ENCODE assay signal across 9 cellular contexts in genomic region chr15:88656760-88657221, GRCh38. TPM values are rescaled to one million over a fixed set of nuclear protein-coding genes. Genes with fewer than 3 reads are reported as not detected.
DNase-seq lines count a peak whose midpoint lies in the region; ATAC-seq and TF ChIP-seq lines count a peak whose summit lies in the region.
"Had no signal": no experiment of that assay in that cellular context is flagged by ENCODE, and none has a peak within 500 bp of the region (broad histone marks: within the 10 kb centered on the region; RNA-seq: fewer than 3 reads in every experiment).

No MANE protein-coding gene starts in this region.

- TF ChIP-seq EP300 in sigmoid colon (IDR thresholded peaks at IDR 0.05) = no peak

- H3K4me3 ChIP-seq in sigmoid colon = no peak overlapping the region
- H3K4me3 ChIP-seq: A549 had no signal

- WGBS in sigmoid colon, 2 donors = 68 to 73% methylated on average over 10 of the region's 10 CpGs

- no peak overlapping the region for H3K27ac Mint-ChIP-seq in activated CD4-positive, alpha-beta T cell treated with anti-CD3 and anti-CD28 coated beads for 36 hours

- peaks cover 9% of the 10 kb centered on the region for H3K36me3 Mint-ChIP-seq in activated CD4-positive, alpha-beta T cell treated with anti-CD3 and anti-CD28 coated beads for 36 hours (ENCODE audit: low read depth)

- peaks cover 75% of the 10 kb centered on the region for H3K4me1 Mint-ChIP-seq in activated CD4-positive, alpha-beta T cell treated with anti-CD3 and anti-CD28 coated beads for 36 hours

- POLR2A ChIA-PET in activated CD4-positive, alpha-beta T cell treated with anti-CD3 and anti-CD28 coated beads for 36 hours (lab: Charles Lee) = interaction anchor here (0.6 to 0.8 kb wide), 2 partner anchors 33 to 36 kb away, joined by 4 read pairs; partner anchors contain the start of gene AEN

- no peak overlapping the region for H3K27ac ChIP-seq in sigmoid colon
- H3K27ac ChIP-seq: A549 had no signal

- no peaks in the 10 kb centered on the region for H3K9me3 ChIP-seq in sigmoid colon
- H3K9me3 ChIP-seq: A549 had no signal

- no peaks in the 10 kb centered on the region for H3K36me3 ChIP-seq in sigmoid colon

- CTCF ChIA-PET in activated CD4-positive, alpha-beta T cell treated with anti-CD3 and anti-CD28 coated beads for 36 hours (lab: Charles Lee) = interaction anchor here (0.7 to 1.3 kb wide), 7 partner anchors 18 to 222 kb away, joined by 3 to 5 read pairs (median 3); partner anchors contain the start of genes AEN and ISG20

- peak; percentile 21 for ATAC-seq in activated CD4-positive, alpha-beta T cell treated with anti-CD3 and anti-CD28 coated beads for 36 hours
- ATAC-seq in HG02571 (IDR thresholded peaks at IDR 0.05; ENCODE audit: unreplicated experiment) (peak; percentile 84), HG03575 (IDR thresholded peaks at IDR 0.05; ENCODE audit: extremely low read depth, insufficient number of reproducible peaks, low FRiP score, unreplicated experiment) (peak; percentile 84), Right ventricle myocardium superior (ENCODE audit: poor library complexity) (no peak)

- no peaks in the 10 kb centered on the region for H3K27me3 Mint-ChIP-seq in activated CD4-positive, alpha-beta T cell treated with anti-CD3 and anti-CD28 coated beads for 36 hours

- H3K4me3 Mint-ChIP-seq in activated CD4-positive, alpha-beta T cell treated with anti-CD3 and anti-CD28 coated beads for 36 hours = no peak overlapping the region

- no peak for TF ChIP-seq CTCF in sigmoid colon (IDR thresholded peaks at IDR 0.05)

- no peak for TF ChIP-seq POLR2A in sigmoid colon (IDR thresholded peaks at IDR 0.05)

- peaks cover 0 to 10% (median 0%) of the 10 kb centered on the region in 4 donors for H3K4me1 ChIP-seq in sigmoid colon
- H3K4me1 ChIP-seq: A549 had no signal

- no peaks in the 10 kb centered on the region for H3K27me3 ChIP-seq in sigmoid colon

- DNase-seq in activated CD4-positive, alpha-beta T cell treated with anti-CD3 and anti-CD28 coated beads for 36 hours = no peak
- DNase-seq in activated CD4-positive, alpha-beta T cell treated with anti-CD3 and anti-CD28 coated beads for 48 hours = no peak
- peak; percentile 59 for DNase-seq in sigmoid colon
- no peak for DNase-seq in NCI-H2196 (lab: John Stamatoyannopoulos, UW; ENCODE audit: unreplicated experiment)
- no peak for DNase-seq in iPS-NIHi7 (ENCODE audit: extremely low spot score)
- DNase-seq in Right ventricle myocardium superior = no peak

- H3K9me3 Mint-ChIP-seq in activated CD4-positive, alpha-beta T cell treated with anti-CD3 and anti-CD28 coated beads for 36 hours (ENCODE audit: low read depth) = no peaks in the 10 kb centered on the region

- intact Hi-C loops in activated CD4-positive, alpha-beta T cell treated with anti-CD3 and anti-CD28 coated beads for 36 hours (cut with DNase I, micrococcal nuclease) = no loop called here
- intact Hi-C loops in sigmoid colon (cut with DNase I) (loop anchor here (1.0 to 5.0 kb wide), 2 partner anchors 178 to 241 kb away; partner anchors contain the start of gene HAPLN3), Right ventricle myocardium superior (cut with DNase I) (loop anchor here (5.0 kb wide), 1 partner anchor 176 kb away; no protein-coding TSS in a partner anchor)

RNA-seq across cellular contexts. Expression of gene ISG20, which starts 18.0 kb away (rescaled TPM):
- total RNA-seq in activated CD4-positive, alpha-beta T cell treated with anti-CD3 and anti-CD28 coated beads for 36 hours = 100 to 1,000 TPM; 107 to 120 TPM
- total RNA-seq in sigmoid colon (10 to 100 TPM in 1 of 4 donors, 1 to 10 TPM in 3; 1.9 to 20.1 (median 6.4) TPM), Right ventricle myocardium superior (2.5 TPM)
- 100 to 1,000 TPM in 2 of 3 donors, 10 to 100 TPM in 1; 70.9 to 177 (median 153) TPM for polyA plus RNA-seq in sigmoid colon

RNA-seq across cellular contexts. Expression of gene AEN, which starts 35.7 kb away (rescaled TPM):
- 10 to 100 TPM; 42.8 to 52.9 TPM for total RNA-seq in activated CD4-positive, alpha-beta T cell treated with anti-CD3 and anti-CD28 coated beads for 36 hours
- total RNA-seq in sigmoid colon (10 to 100 TPM in 2 of 4 donors, 1 to 10 TPM in 2; 5.8 to 18.3 (median 9.4) TPM), Right ventricle myocardium superior (10.0 TPM)
- 10 to 100 TPM in 1 of 3 donors, 1 to 10 TPM in 2; 4.2 to 19.7 (median 8.8) TPM for polyA plus RNA-seq in sigmoid colon

Comparison
In these comparisons a context has a peak if more than half of its experiments do, and no peak if none do; other contexts are left out.
1. RNA of gene ISG20, which starts 18.0 kb away (total RNA-seq): 107 to 120 TPM in activated CD4-positive, alpha-beta T cell treated with anti-CD3 and anti-CD28 coated beads for 36 hours; 1.9 to 20.1 TPM in sigmoid colon and 2.5 TPM in Right ventricle myocardium superior (single experiment); every median in the first group is over 4 times any median in the second.
2. intact Hi-C loops: an anchor here in sigmoid colon (1.0 to 5.0 kb wide) and Right ventricle myocardium superior (5.0 kb wide); none called in activated CD4-positive, alpha-beta T cell treated with anti-CD3 and anti-CD28 coated beads for 36 hours.